Comparison of ENCODE assay signal across 8 cellular contexts in genomic region chr1:16073490-16074104, GRCh38. TPM values are rescaled to one million over a fixed set of nuclear protein-coding genes. Genes with fewer than 3 reads are reported as not detected.
DNase-seq lines count a peak whose midpoint lies in the region; ATAC-seq and TF ChIP-seq lines count a peak whose summit lies in the region.

A gene with protein sequence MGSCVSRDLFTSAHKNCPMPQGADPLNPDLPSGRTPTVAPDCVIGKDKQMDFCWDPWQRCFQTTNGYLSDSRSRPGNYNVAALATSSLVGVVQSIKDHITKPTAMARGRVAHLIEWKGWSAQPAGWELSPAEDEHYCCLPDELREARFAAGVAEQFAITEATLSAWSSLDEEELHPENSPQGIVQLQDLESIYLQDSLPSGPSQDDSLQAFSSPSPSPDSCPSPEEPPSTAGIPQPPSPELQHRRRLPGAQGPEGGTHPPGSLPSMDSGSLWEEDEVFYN (minus strand): TSS chr1:16073651. CDS start chr1:16073442, 209 bp downstream.

- H3K36me3 ChIP-seq in HUES6 (ENCODE audit: control insufficient read depth, insufficient read depth, low read length): no peaks in the 10 kb centered on the region
- no peaks in the 10 kb centered on the region for H3K36me3 ChIP-seq in duodenal mucosa (ENCODE audit: control insufficient read depth in 1 of 2, insufficient read depth in 2 of 2, low read length in 2 of 2)
- no peaks in the 10 kb centered on the region for H3K36me3 ChIP-seq in mucosa of descending colon (ENCODE audit: low read depth)
- H3K36me3 ChIP-seq in thoracic aorta: no peaks in the 10 kb centered on the region

- H3K9me3 ChIP-seq in HUES6 (ENCODE audit: control insufficient read depth, insufficient read depth, low read depth, low read length): no peaks in the 10 kb centered on the region
- no peaks in the 10 kb centered on the region for H3K9me3 ChIP-seq in duodenal mucosa (ENCODE audit: control insufficient read depth in 1 of 2, low read length in 2 of 2)
- no peaks in the 10 kb centered on the region for H3K9me3 ChIP-seq in mucosa of descending colon
- H3K9me3 ChIP-seq in thoracic aorta: no peaks in the 10 kb centered on the region

- ATAC-seq in mucosa of descending colon (peak; percentile 80), thoracic aorta (ENCODE audit: insufficient number of reproducible peaks, low FRiP score, low read depth) (no peak), HG03565 (IDR thresholded peaks at IDR 0.05; ENCODE audit: unreplicated experiment) (no peak), HG03039 (IDR thresholded peaks at IDR 0.05; ENCODE audit: unreplicated experiment) (no peak)

- H3K4me3 ChIP-seq in HUES6 (ENCODE audit: low read depth, low read length) (peak within 1 kb of the TSS; percentile 60), duodenal mucosa (ENCODE audit: low read depth in 1 of 2, low read length in 2 of 2) (peak within 1 kb of the TSS; percentile 53 to 57), mucosa of descending colon (no peak within 1 kb of the TSS), thoracic aorta (peak within 1 kb of the TSS; percentile 65)

- H3K27ac ChIP-seq in HUES6 (ENCODE audit: low read depth, low read length): no peak within 1 kb of the TSS
- H3K27ac ChIP-seq in duodenal mucosa (ENCODE audit: low read depth, low read length): no peak within 1 kb of the TSS
- no peak within 1 kb of the TSS for H3K27ac ChIP-seq in thoracic aorta

- peaks cover 66% of the 10 kb centered on the region for H3K27me3 ChIP-seq in HUES6 (ENCODE audit: control insufficient read depth, insufficient read depth, low read length)
- H3K27me3 ChIP-seq in duodenal mucosa (ENCODE audit: control insufficient read depth in 1 of 2, insufficient read depth in 2 of 2, low read length in 2 of 2): peaks cover 0 to 6% of the 10 kb centered on the region in 2 donors
- no peaks in the 10 kb centered on the region for H3K27me3 ChIP-seq in thoracic aorta (replicated peaks; ENCODE audit: insufficient read depth)

- peak within 1 kb of the TSS; percentile 42 for H3K9ac ChIP-seq in HUES6 (ENCODE audit: low read length)
- H3K9ac ChIP-seq in duodenal mucosa (ENCODE audit: low read depth in 1 of 2, low read length in 2 of 2): peak within 1 kb of the TSS in 1 of 2 donors; percentile 47

- intact Hi-C loops in mucosa of descending colon (cut with DNase I, micrococcal nuclease): loop anchor here in 1 of 2 donors (10.0 kb wide), 1 partner anchor 171 kb away; no protein-coding TSS in a partner anchor

- DNase-seq in COR-L47 (lab: John Stamatoyannopoulos, UW) (peak; percentile 30), mucosa of descending colon (peak in 2 of 3 donors; percentile 62), thoracic aorta (ENCODE audit: low spot score) (no peak)
- DNase-seq in activated CD4-positive, alpha-beta T cell treated with anti-CD3 and anti-CD28 coated beads for 48 hours: peak; percentile 47

- H3K4me1 ChIP-seq in HUES6 (ENCODE audit: control insufficient read depth, insufficient read depth, low read length) (peaks cover 5% of the 10 kb centered on the region; the same call in 1 of the 2 replicates), duodenal mucosa (ENCODE audit: control insufficient read depth in 1 of 2, insufficient read depth in 2 of 2, low read length in 2 of 2) (peaks cover 0 to 12% of the 10 kb centered on the region in 2 donors), mucosa of descending colon (ENCODE audit: low read depth) (peaks cover 4% of the 10 kb centered on the region), thoracic aorta (ENCODE audit: control insufficient read depth in 1 of 2, low read depth in 2 of 2) (peaks cover 6 to 38% of the 10 kb centered on the region in 2 donors)

- TF ChIP-seq CTCF in mucosa of descending colon (IDR thresholded peaks at IDR 0.05): peak; percentile 63
- TF ChIP-seq CTCF in thoracic aorta (IDR thresholded peaks at IDR 0.05): peak; percentile 14

RNA-seq across cellular contexts. Expression of the gene that starts here (rescaled TPM):
- total RNA-seq in mucosa of descending colon: 1 to 10 TPM in 1 of 3 donors, not detected in 2; 3.5 TPM
- total RNA-seq in thoracic aorta: not detected
